Comparison of ENCODE assay signal across 31 cellular contexts in the genomic region with DNA sequence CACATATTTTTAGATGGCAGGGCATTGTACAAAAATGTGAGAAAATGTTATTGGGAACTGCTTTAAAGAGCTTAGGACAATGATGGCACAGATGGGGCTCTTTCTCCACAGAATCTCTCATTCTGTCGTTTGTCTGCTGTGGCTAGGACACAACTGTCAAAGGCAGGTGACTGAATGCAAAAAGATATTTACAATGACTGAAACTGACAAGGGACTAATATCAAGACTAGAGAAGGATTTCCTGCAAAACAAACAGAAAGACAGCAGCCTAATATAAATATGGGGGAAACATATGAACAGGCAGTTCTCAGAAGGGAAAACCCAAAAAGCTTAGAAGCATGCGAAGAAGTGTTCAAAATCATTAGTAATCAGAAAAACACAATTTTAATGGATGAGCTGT.
A peak's percentile ranks its signal among the peaks of the same experiment; 100 is the strongest.
DNase-seq lines count a peak whose midpoint lies in the region; ATAC-seq, FAIRE-seq and TF ChIP-seq lines count a peak whose summit lies in the region.
"Had no signal": no experiment of that assay in that cellular context is flagged by ENCODE, and none has a peak within 500 bp of the region (broad histone marks: within the 10 kb centered on the region; RNA-seq: fewer than 3 reads in every experiment).

No MANE protein-coding gene starts in this region.

- H2AK5ac ChIP-seq in H1 (ENCODE audit: low read depth, low read length) = no peak overlapping the region

- no peak for TF ChIP-seq POLR2A in A549 (IDR thresholded peaks at IDR 0.05; ENCODE audit: low read length)
- TF ChIP-seq POLR2A in H1 (IDR thresholded peaks at IDR 0.05; ENCODE audit: control extremely low read depth in 1 of 2, low read depth in 2 of 2, low read length in 2 of 2) = no peak

- POLR2A ChIA-PET in A549 (lab: Yijun Ruan, JAX) = no interaction called here
- POLR2A ChIA-PET in H1 (lab: Charles Lee; ENCODE audit: partially characterized antibody) = no interaction called here

- CTCF ChIA-PET in A549 (lab: Yijun Ruan, JAX) = no interaction called here
- CTCF ChIA-PET in H1 (lab: Charles Lee; ENCODE audit: partially characterized antibody) = interaction anchor here (0.7 kb wide), 1 partner anchor 16 kb away, joined by 3 read pairs; no protein-coding TSS in a partner anchor

- no peaks in the 10 kb centered on the region for H3K23me2 ChIP-seq in H1 (ENCODE audit: low read depth, low read length)

- FAIRE-seq in A549 (lab: Jason Lieb, UNC) (peak; percentile 92), H1 (lab: Jason Lieb, UNC) (peak; percentile 32), islet of Langerhans (lab: Jason Lieb, UNC) (peak; percentile 21)
- FAIRE-seq: A204.1, D721Med had no signal

- TF ChIP-seq EP300 in A549 (IDR thresholded peaks at IDR 0.05) (no peak), H1 (IDR thresholded peaks at IDR 0.05; ENCODE audit: borderline replicate concordance in 1 of 2, low read depth in 2 of 2, low read length in 2 of 2) (no peak)

- H3K23ac ChIP-seq in H1 (ENCODE audit: insufficient read length) = no peak overlapping the region

- H3K18ac ChIP-seq in H1 (ENCODE audit: extremely low read depth, low read length) = no peak overlapping the region

- no peak overlapping the region for H3K14ac ChIP-seq in H1 (ENCODE audit: insufficient read length)

- H2BK12ac ChIP-seq in H1 (ENCODE audit: low read depth, low read length) = no peak overlapping the region

- no peak overlapping the region for H2BK120ac ChIP-seq in H1 (replicated peaks; ENCODE audit: low read depth, low read length)

- H3K4me1 ChIP-seq in A549 = no peaks in the 10 kb centered on the region
- H3K4me1 ChIP-seq in H1 (replicated peaks in 1 of 4; ENCODE audit: control insufficient read depth in 3 of 4, insufficient read depth in 4 of 4, low read length in 3 of 4) = no peaks in the 10 kb centered on the region
- H3K4me1 ChIP-seq: BE2C; BLaER1 treated with 17β-estradiol and CSF1 and Interleukin-3, amounts not matched to agents 10 nM and 100 nM; Caco-2 had no signal

- no peak for ATAC-seq in A549
- no peak for ATAC-seq in HG03520 (IDR thresholded peaks at IDR 0.05; ENCODE audit: unreplicated experiment)
- ATAC-seq in GM19351 (IDR thresholded peaks at IDR 0.05; ENCODE audit: unreplicated experiment) = no peak
- ATAC-seq: CD8-positive, alpha-beta T cell had no signal

- no peaks in the 10 kb centered on the region for H3K79me1 ChIP-seq in H1 (ENCODE audit: low read depth, low read length)

- H3K27me3 ChIP-seq in H1 (replicated peaks in 1 of 4; ENCODE audit: control insufficient read depth in 3 of 4, extremely low read depth in 1 of 4, insufficient read depth in 3 of 4, low read length in 3 of 4) = no peaks in the 10 kb centered on the region
- H3K27me3 ChIP-seq: BE2C; BLaER1; BLaER1 treated with 17β-estradiol and CSF1 and Interleukin-3, amounts not matched to agents 10 nM and 100 nM had no signal

- H3K4me2 ChIP-seq in A549 = no peak overlapping the region
- H3K4me2 ChIP-seq in H1 (ENCODE audit: insufficient read depth in 1 of 2, low read depth in 2 of 2, low read length in 2 of 2) = no peak overlapping the region
- H3K4me2 ChIP-seq: BLaER1; BLaER1 treated with 17β-estradiol and CSF1 and Interleukin-3, amounts not matched to agents 10 nM and 100 nM had no signal

- no peaks in the 10 kb centered on the region for H3K36me3 ChIP-seq in H1 (ENCODE audit: control insufficient read depth in 2 of 4, insufficient read depth in 4 of 4, low read length in 3 of 4)
- H3K36me3 ChIP-seq: BE2C had no signal

- no peak overlapping the region for H3K4me3 ChIP-seq in A549
- H3K4me3 ChIP-seq in H1 (ENCODE audit: extremely low read depth in 1 of 4, insufficient read depth in 2 of 4, low read depth in 3 of 4, low read length in 4 of 4) = no peak overlapping the region
- H3K4me3 ChIP-seq: BLaER1 had no signal

- no peak overlapping the region for H3K4ac ChIP-seq in H1 (replicated peaks; ENCODE audit: insufficient read length, low read depth, low read length)

- H3K79me2 ChIP-seq in H1 (ENCODE audit: control insufficient read depth in 1 of 2, insufficient read depth in 2 of 2, low read length in 2 of 2) = no peaks in the 10 kb centered on the region

- no peaks in the 10 kb centered on the region for H3K9me3 ChIP-seq in A549
- H3K9me3 ChIP-seq in H1 (ENCODE audit: insufficient read depth in 2 of 2, low read depth in 1 of 2, low read length in 1 of 2) = no peaks in the 10 kb centered on the region
- H3K9me3 ChIP-seq: BE2C, Caco-2 had no signal

- TF ChIP-seq CTCF in A549 (IDR thresholded peaks at IDR 0.05) = no peak
- no peak for TF ChIP-seq CTCF in H1 (IDR thresholded peaks at IDR 0.05; ENCODE audit: control extremely low read depth in 1 of 3, insufficient read depth in 1 of 3, low read depth in 1 of 3, low read length in 3 of 3)

- no peak overlapping the region for H3K56ac ChIP-seq in H1 (replicated peaks; ENCODE audit: insufficient read length, low read depth, low read length)

- H4K20me1 ChIP-seq in H1 (replicated peaks in 1 of 2; ENCODE audit: control insufficient read depth in 1 of 2, insufficient read depth in 2 of 2, low read length in 2 of 2) = no peaks in the 10 kb centered on the region
- H4K20me1 ChIP-seq: BLaER1; BLaER1 treated with 17β-estradiol and CSF1 and Interleukin-3, amounts not matched to agents 10 nM and 100 nM had no signal

- H3K27ac ChIP-seq in A549 (no peak overlapping the region), H1 (ENCODE audit: low read depth, low read length) (no peak overlapping the region)
- H3K27ac ChIP-seq: 22Rv1; BLaER1; BLaER1 treated with 17β-estradiol and CSF1 and Interleukin-3, amounts not matched to agents 10 nM and 100 nM; C4-2B had no signal

- no peak for TF ChIP-seq RAD21 in A549 (conservative IDR thresholded peaks at IDR 0.05 in 1 of 2, IDR thresholded peaks at IDR 0.05 in 1 of 2)
- no peak for TF ChIP-seq RAD21 in H1 (IDR thresholded peaks at IDR 0.05 in 1 of 2, conservative IDR thresholded peaks at IDR 0.05 in 1 of 2; ENCODE audit: low read depth in 2 of 2, low read length in 2 of 2)

- WGBS in A549 (ENCODE audit: missing lambda C conversion rate) = 6% methylated on average over 2 of the region's 2 CpGs
- 89% methylated on average over 2 of the region's 2 CpGs; no CpG with 5 or more reads in 1 of the 2 experiments for WGBS in H1 (ENCODE audit: extremely low coverage in 1 of 2, insufficient coverage in 1 of 2, insufficient read length in 1 of 2, insufficient replicate concordance in 2 of 2, low coverage in 1 of 2, low lambda C conversion rate in 2 of 2, missing lambda C conversion rate in 1 of 2), 2 experiments

- H2BK15ac ChIP-seq in H1 (ENCODE audit: low read length) = no peak overlapping the region

- H4K91ac ChIP-seq in H1 (replicated peaks; ENCODE audit: insufficient read length, low read length) = no peak overlapping the region

- no peak overlapping the region for H4K8ac ChIP-seq in H1 (ENCODE audit: extremely low read depth, insufficient read depth, low read length)

- no peak overlapping the region for H2BK5ac ChIP-seq in H1 (ENCODE audit: low read depth, low read length)

- H4K5ac ChIP-seq in H1 (ENCODE audit: insufficient read length, low read depth, low read length) = no peak overlapping the region

- no peak overlapping the region for H2AFZ ChIP-seq in H1 (ENCODE audit: low read length)

- H2BK20ac ChIP-seq in H1 (ENCODE audit: low read length) = no peak overlapping the region

- no peak overlapping the region for H3K9ac ChIP-seq in H1 (replicated peaks in 1 of 4; ENCODE audit: extremely low read depth in 1 of 4, low read depth in 3 of 4, low read length in 3 of 4)
- H3K9ac ChIP-seq: BLaER1; BLaER1 treated with 17β-estradiol and CSF1 and Interleukin-3, amounts not matched to agents 10 nM and 100 nM had no signal

- DNase-seq in A549 (ENCODE audit: low read depth in 1 of 2, low spot score in 1 of 2) = no peak
- DNase-seq in H1 (ENCODE audit: low read depth in 1 of 2, low spot score in 2 of 2) = no peak
- DNase-seq in putamen (ENCODE audit: low spot score) = no peak
- DNase-seq: 8988T; ACHN; AML-193; BE2C; C1 segment of cervical spinal cord; Caco-2; Calu3; CD4-positive, alpha-beta memory T cell; CD4-positive, alpha-beta T cell; CD8-positive, alpha-beta memory T cell; CD8-positive, alpha-beta T cell; COR-L47; DMS 273 treated with DMSO at 0.1 percent for 48 hours; DMS153; DMS53; DMS79; DMS79 treated with DMSO at 0.1 percent for 48 hours; DND-41; EL had no signal

TF ChIP-seq in A549, 52 proteins besides CTCF, POLR2A, EP300 and RAD21 (continues in another document):
- TF ChIP-seq GATA3 (IDR thresholded peaks at IDR 0.05; ENCODE audit: borderline replicate concordance) (no peak), CEBPB (IDR thresholded peaks at IDR 0.05) (no peak), EHMT2 (IDR thresholded peaks at IDR 0.05; ENCODE audit: low read depth) (no peak), CHD2 (IDR thresholded peaks at IDR 0.05; ENCODE audit: low read length, partially characterized antibody) (no peak), JUN (IDR thresholded peaks at IDR 0.05) (no peak), CBX2 (IDR thresholded peaks at IDR 0.05; ENCODE audit: borderline replicate concordance, low read depth) (no peak), MYC (IDR thresholded peaks at IDR 0.05; ENCODE audit: borderline replicate concordance, low read length) (no peak), NR3C1 (IDR thresholded peaks at IDR 0.05) (no peak), CBX8 (IDR thresholded peaks at IDR 0.05) (no peak)

TF ChIP-seq in H1, 55 proteins besides CTCF, POLR2A, EP300 and RAD21 (continues in another document):
- TF ChIP-seq SAP30 (IDR thresholded peaks at IDR 0.05; ENCODE audit: insufficient read depth, insufficient replicate concordance, low read length) (no peak), SUZ12 (IDR thresholded peaks at IDR 0.05; ENCODE audit: low read length) (no peak), GABPA (IDR thresholded peaks at IDR 0.05; ENCODE audit: borderline replicate concordance, insufficient read depth, low read length) (no peak), BACH1 (IDR thresholded peaks at IDR 0.05; ENCODE audit: low read length) (no peak), TCF12 (IDR thresholded peaks at IDR 0.05; ENCODE audit: low read depth, low read length) (no peak), KDM5A (IDR thresholded peaks at IDR 0.05; ENCODE audit: low read length) (no peak), JUND (IDR thresholded peaks at IDR 0.05; ENCODE audit: low read length) (no peak), POU5F1 (IDR thresholded peaks at IDR 0.05; ENCODE audit: low read depth, low read length) (no peak)
- TF ChIP-seq, protein P1, sequence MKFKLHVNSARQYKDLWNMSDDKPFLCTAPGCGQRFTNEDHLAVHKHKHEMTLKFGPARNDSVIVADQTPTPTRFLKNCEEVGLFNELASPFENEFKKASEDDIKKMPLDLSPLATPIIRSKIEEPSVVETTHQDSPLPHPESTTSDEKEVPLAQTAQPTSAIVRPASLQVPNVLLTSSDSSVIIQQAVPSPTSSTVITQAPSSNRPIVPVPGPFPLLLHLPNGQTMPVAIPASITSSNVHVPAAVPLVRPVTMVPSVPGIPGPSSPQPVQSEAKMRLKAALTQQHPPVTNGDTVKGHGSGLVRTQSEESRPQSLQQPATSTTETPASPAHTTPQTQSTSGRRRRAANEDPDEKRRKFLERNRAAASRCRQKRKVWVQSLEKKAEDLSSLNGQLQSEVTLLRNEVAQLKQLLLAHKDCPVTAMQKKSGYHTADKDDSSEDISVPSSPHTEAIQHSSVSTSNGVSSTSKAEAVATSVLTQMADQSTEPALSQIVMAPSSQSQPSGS (IDR thresholded peaks at IDR 0.05; ENCODE audit: low read length) = no peak
